Comparison of ENCODE assay signal across 24 cellular contexts in the genomic region with DNA sequence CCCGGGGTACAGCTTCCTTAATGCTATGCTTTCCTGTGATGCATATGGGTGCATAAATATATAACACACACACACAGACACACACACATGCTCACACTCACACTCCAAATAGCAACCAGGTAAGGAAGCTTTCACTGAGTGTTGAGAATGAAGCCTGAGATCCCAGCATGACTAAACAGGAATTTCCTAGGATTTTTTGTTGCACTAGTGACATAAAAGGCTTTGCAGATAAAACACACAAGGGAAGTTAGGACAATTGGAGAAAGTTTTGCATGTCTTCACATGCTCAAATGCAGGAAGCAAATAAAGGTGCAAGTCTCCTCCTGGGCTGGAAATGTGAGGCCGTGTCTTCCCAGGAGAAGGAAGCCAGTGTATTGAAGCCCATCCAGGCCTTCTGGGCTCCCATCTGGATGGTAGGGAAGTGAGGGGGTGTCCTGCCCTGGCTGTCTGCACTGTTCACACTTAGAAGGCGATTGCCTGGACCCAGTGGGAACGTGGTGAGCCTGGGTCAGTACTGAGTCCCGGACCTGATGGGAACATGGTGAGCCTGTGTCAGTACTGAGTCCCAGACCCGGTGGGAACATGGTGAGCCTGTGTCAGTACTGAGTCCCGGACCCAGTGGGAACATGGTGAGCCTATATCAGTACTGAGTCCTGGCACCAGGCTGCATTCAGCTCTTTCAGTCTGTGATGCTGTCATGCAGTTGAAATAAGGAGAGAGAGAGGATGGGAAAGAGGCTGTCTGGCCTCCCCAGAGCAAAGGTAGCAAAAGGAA. TPM values are rescaled to one million over a fixed set of nuclear protein-coding genes. Genes with fewer than 3 reads are reported as not detected.
DNase-seq lines count a peak whose midpoint lies in the region; ATAC-seq and TF ChIP-seq lines count a peak whose summit lies in the region.
"Had no signal": no experiment of that assay in that cellular context is flagged by ENCODE, and none has a peak within 500 bp of the region (broad histone marks: within the 10 kb centered on the region; RNA-seq: fewer than 3 reads in every experiment).

No MANE protein-coding gene starts in this region.

- no peaks in the 10 kb centered on the region for H3K9me2 ChIP-seq in Loucy (replicated peaks; ENCODE audit: low read depth, low read length)

- H3K9me3 ChIP-seq in Loucy (ENCODE audit: insufficient read depth, low read depth, low read length): no peaks in the 10 kb centered on the region
- H3K9me3 ChIP-seq: SJCRH30 had no signal

- H3K27me3 Mint-ChIP-seq in stimulated activated memory B cell treated with anti-CD40 and anti-IgM and Interleukin-4, amounts not matched to agents 10 μg/mL and 1 μg/mL and 100 μg/mL, for 72 hours: no peaks in the 10 kb centered on the region

- no peak overlapping the region for H3K4me3 Mint-ChIP-seq in stimulated activated memory B cell treated with anti-CD40 and anti-IgM and Interleukin-4, amounts not matched to agents 10 μg/mL and 1 μg/mL and 100 μg/mL, for 72 hours
- H3K4me3 Mint-ChIP-seq: CD8-positive, alpha-beta T cell; H9 had no signal

- H3K27me3 ChIP-seq in Loucy (ENCODE audit: insufficient read depth, low read length, poor library complexity, severe bottlenecking): no peaks in the 10 kb centered on the region
- H3K27me3 ChIP-seq: SJCRH30 had no signal

- H3K27ac Mint-ChIP-seq in activated naive CD4-positive, alpha-beta T cell treated with anti-CD3 and anti-CD28 coated beads, Interleukin-2, amount 50 U/mL, for 72 hours: peak overlapping the region; percentile 1 to 48
- H3K27ac Mint-ChIP-seq in stimulated activated memory B cell treated with anti-CD40 and anti-IgM and Interleukin-4, amounts not matched to agents 10 μg/mL and 1 μg/mL and 100 μg/mL, for 72 hours: no peak overlapping the region
- H3K27ac Mint-ChIP-seq: CD8-positive, alpha-beta T cell had no signal

- H2AFZ ChIP-seq in Loucy (ENCODE audit: low read length): peak overlapping the region; percentile 62; the same call in 1 of the 2 replicates
- H2AFZ ChIP-seq: GM23248 had no signal

- no peaks in the 10 kb centered on the region for H3K36me3 Mint-ChIP-seq in activated naive CD4-positive, alpha-beta T cell treated with anti-CD3 and anti-CD28 coated beads, Interleukin-2, amount 50 U/mL, for 72 hours
- H3K36me3 Mint-ChIP-seq in stimulated activated memory B cell treated with anti-CD40 and anti-IgM and Interleukin-4, amounts not matched to agents 10 μg/mL and 1 μg/mL and 100 μg/mL, for 72 hours: no peaks in the 10 kb centered on the region
- H3K36me3 Mint-ChIP-seq: CD8-positive, alpha-beta T cell had no signal

- no peaks in the 10 kb centered on the region for H3K36me3 ChIP-seq in Loucy (ENCODE audit: insufficient read depth, low read length)
- H3K36me3 ChIP-seq: SJCRH30 had no signal

- no peak overlapping the region for H3K4me2 ChIP-seq in Loucy (ENCODE audit: low read depth, low read length, poor library complexity, severe bottlenecking)

- ATAC-seq in activated naive CD4-positive, alpha-beta T cell treated with anti-CD3 and anti-CD28 coated beads, Interleukin-2, amount 50 U/mL, for 72 hours: no peak
- ATAC-seq in stimulated activated memory B cell treated with anti-CD40 and anti-IgM and Interleukin-4, amounts not matched to agents 10 μg/mL and 1 μg/mL and 100 μg/mL, for 72 hours: peak; percentile 22
- no peak for ATAC-seq in HG02610 (IDR thresholded peaks at IDR 0.05; ENCODE audit: unreplicated experiment)
- ATAC-seq: CD8-positive, alpha-beta T cell had no signal

- no peak overlapping the region for H3K4me3 ChIP-seq in Loucy (ENCODE audit: low read length, poor library complexity, severe bottlenecking)
- no peak overlapping the region for H3K4me3 ChIP-seq in epithelial cell of esophagus (ENCODE audit: low read length)
- H3K4me3 ChIP-seq: GM23248, SJCRH30 had no signal

- DNase-seq in activated naive CD4-positive, alpha-beta T cell treated with anti-CD3 and anti-CD28 coated beads, Interleukin-2, amount 50 U/mL, for 72 hours (ENCODE audit: low spot score in 2 of 2): no peak
- no peak for DNase-seq in activated naive CD4-positive, alpha-beta T cell (lab: John Stamatoyannopoulos, UW)
- peak; percentile 43 for DNase-seq in epithelial cell of esophagus (ENCODE audit: low read depth)
- no peak for DNase-seq in stimulated activated CD4-positive, alpha-beta T cell treated with anti-CD3 and anti-CD28 coated beads, Interleukin-2, amount 100 ng/mL, for 48 hours
- DNase-seq in NCI-H510A treated with DMSO at 0.1 percent for 48 hours (lab: John Stamatoyannopoulos, UW): no peak
- DNase-seq: 8988T; AML-193; C1 segment of cervical spinal cord; GM23248; H9; Kasumi-1; MM.1S; NCI-H1048; NCI-H1417 treated with DMSO at 0.1 percent for 48 hours; NCI-H187 treated with DMSO at 0.1 percent for 48 hours; NCI-H2107; NCI-H748 treated with DMSO at 0.1 percent for 48 hours; NK-92 treated with Interleukin-12 subunit alpha and Interleukin-12 subunit beta, amount 100 ng/mL, for 24 hours; SJCRH30 had no signal

- no peaks in the 10 kb centered on the region for H3K4me1 ChIP-seq in Loucy (ENCODE audit: insufficient read depth, low read length, poor library complexity, severe bottlenecking)

- no peaks in the 10 kb centered on the region for H3K4me1 Mint-ChIP-seq in stimulated activated memory B cell treated with anti-CD40 and anti-IgM and Interleukin-4, amounts not matched to agents 10 μg/mL and 1 μg/mL and 100 μg/mL, for 72 hours

- H3K9me3 Mint-ChIP-seq in activated naive CD4-positive, alpha-beta T cell treated with anti-CD3 and anti-CD28 coated beads, Interleukin-2, amount 50 U/mL, for 72 hours: no peaks in the 10 kb centered on the region
- H3K9me3 Mint-ChIP-seq in stimulated activated memory B cell treated with anti-CD40 and anti-IgM and Interleukin-4, amounts not matched to agents 10 μg/mL and 1 μg/mL and 100 μg/mL, for 72 hours: no peaks in the 10 kb centered on the region
- H3K9me3 Mint-ChIP-seq: CD8-positive, alpha-beta T cell; H9 had no signal

- TF ChIP-seq CTCF in Loucy (conservative IDR thresholded peaks at IDR 0.05; ENCODE audit: low read length): no peak
- TF ChIP-seq CTCF in epithelial cell of esophagus (IDR thresholded peaks at IDR 0.05; ENCODE audit: insufficient read depth, low read depth, low read length, missing control alignments): no peak

- H3K79me2 ChIP-seq in Loucy (ENCODE audit: insufficient read depth, low read length): no peaks in the 10 kb centered on the region

- no peaks in the 10 kb centered on the region for H3F3A ChIP-seq in Loucy (ENCODE audit: low read depth)

- no peaks in the 10 kb centered on the region for H4K20me1 ChIP-seq in Loucy (ENCODE audit: insufficient read depth, low read length, poor library complexity, severe bottlenecking)

- H3K9ac ChIP-seq in Loucy (ENCODE audit: low read depth, low read length, poor library complexity, severe bottlenecking): no peak overlapping the region
- H3K9ac ChIP-seq: GM23248 had no signal

RNA-seq across cellular contexts. Expression of a gene that starts 38.8 kb away (rescaled TPM):
- total RNA-seq in activated naive CD4-positive, alpha-beta T cell treated with anti-CD3 and anti-CD28 coated beads, Interleukin-2, amount 50 U/mL, for 72 hours: under 1 TPM; 0.02 to 0.31 TPM
- total RNA-seq: GM23248, H9, NCI-H460, SJCRH30 had no signal
